In genomic region chr7:24819916-24820689, GRCh38 we compare ENCODE assay signal across 8 cellular contexts.
DNase-seq lines count a peak whose midpoint lies in the region; ATAC-seq, FAIRE-seq and TF ChIP-seq lines count a peak whose summit lies in the region.

No MANE protein-coding gene starts in this region.

- DNase-seq in NCI-H2081 treated with DMSO at 0.1 percent for 48 hours (lab: John Stamatoyannopoulos, UW) (peak; percentile 57), UCSD-AML1 (lab: John Stamatoyannopoulos, UW; ENCODE audit: unreplicated experiment) (peak; percentile 32), K562 (ENCODE audit: extremely low read depth in 1 of 4, low spot score in 3 of 4) (peak; percentile 83 to 94 (median 86)), iPS-NIHi7 (ENCODE audit: extremely low spot score) (peak; percentile 91)
- peak; percentile 82 for DNase-seq in stimulated activated CD4-positive, alpha-beta T cell treated with anti-CD3 and anti-CD28 coated beads, Interleukin-15, amount 100 ng/mL, for 24 hours

- peak overlapping the region; percentile 67 for H3K4me3 ChIP-seq in ACC112 (ENCODE audit: low read depth, low read length)
- H3K4me3 ChIP-seq in K562, result no peak overlapping the region

- H3K27ac ChIP-seq in ACC112 (ENCODE audit: low read depth, low read length) (peak overlapping the region; percentile 98), K562 (ENCODE audit: extremely low read depth, low read depth, low read length) (peak overlapping the region; percentile 80; the same call in 2 of the 3 replicates)

- H3K9ac ChIP-seq in K562 (ENCODE audit: insufficient read depth in 1 of 2, low read depth in 2 of 2, low read length in 2 of 2), result no peak overlapping the region

- TF ChIP-seq RAD21 in K562 (CRISPR knock-in tag; conservative IDR thresholded peaks at IDR 0.05 in 1 of 2, IDR thresholded peaks at IDR 0.05 in 1 of 2), result peak; percentile 94 to 97

- no peaks in the 10 kb centered on the region for H3K27me3 ChIP-seq in ACC112 (ENCODE audit: insufficient read depth, low read length)
- no peaks in the 10 kb centered on the region for H3K27me3 ChIP-seq in K562 (ENCODE audit: control insufficient read depth in 2 of 2, insufficient read depth in 2 of 2, low read length in 2 of 2)

- CTCF ChIA-PET in K562 (lab: Yijun Ruan, JAX; ENCODE audit: low intra/inter-chr PET ratio), result interaction anchor here (0.7 to 3.0 kb wide), 7 partner anchors 31 to 279 kb away, joined by 3 to 24 read pairs (median 5); partner anchors contain the start of gene OSBPL3

- WGBS in K562 (ENCODE audit: insufficient coverage, low coverage, missing lambda C conversion rate), result 10% methylated on average over 11 of the region's 11 CpGs

- no peak for TF ChIP-seq POLR2A in K562 (conservative IDR thresholded peaks at IDR 0.05)

- H2AFZ ChIP-seq in ACC112 (ENCODE audit: low read length, unreplicated experiment), result peak overlapping the region; percentile 77
- H2AFZ ChIP-seq in K562 (ENCODE audit: low read depth, low read length), result no peak overlapping the region

- no peaks in the 10 kb centered on the region for H3K9me1 ChIP-seq in K562 (ENCODE audit: control insufficient read depth, insufficient read depth, low read length)

- H3K79me2 ChIP-seq in ACC112 (ENCODE audit: control insufficient read depth, insufficient read depth, low read length, unreplicated experiment), result no peaks in the 10 kb centered on the region
- no peaks in the 10 kb centered on the region for H3K79me2 ChIP-seq in K562 (ENCODE audit: control insufficient read depth, insufficient read depth, low read length)

- H3K4me1 ChIP-seq in ACC112 (ENCODE audit: control insufficient read depth, insufficient read depth, low read length, unreplicated experiment) (peaks cover 23% of the 10 kb centered on the region), K562 (replicated peaks in 1 of 2; ENCODE audit: control insufficient read depth in 2 of 2, insufficient read depth in 2 of 2, low read length in 2 of 2) (peaks cover 9 to 22% of the 10 kb centered on the region in 2 experiments; a peak in 4 of 5 replicates)

- in situ Hi-C loops in K562 (cut with MboI), result loop anchor here (5.0 kb wide), 1 partner anchor 167 kb away; no protein-coding TSS in a partner anchor

- POLR2A ChIA-PET in K562 (lab: Yijun Ruan, JAX), result interaction anchor here (0.7 to 1.2 kb wide), 8 partner anchors 8 to 305 kb away, joined by 3 to 5 read pairs (median 3); partner anchors contain the start of gene CYCS

- peak; percentile 53 for ATAC-seq in GM18519 (IDR thresholded peaks at IDR 0.05; ENCODE audit: low FRiP score, unreplicated experiment)
- ATAC-seq in HG03045 (IDR thresholded peaks at IDR 0.05; ENCODE audit: unreplicated experiment), result peak; percentile 70
- ATAC-seq in K562, result peak; percentile 95

- peak overlapping the region; percentile 8; the same call in 1 of the 2 replicates for H3K4me2 ChIP-seq in K562 (ENCODE audit: insufficient read depth, low read length)

- H3K36me3 ChIP-seq in ACC112 (ENCODE audit: insufficient read depth, low read length) (no peaks in the 10 kb centered on the region; the same call in 1 of the 2 replicates), K562 (ENCODE audit: control insufficient read depth, insufficient read depth, low read length) (peaks cover 69% of the 10 kb centered on the region)

- H3K9me3 ChIP-seq in K562 (replicated peaks; ENCODE audit: control insufficient read depth, insufficient read depth, low read depth, low read length), result no peaks in the 10 kb centered on the region

- H4K20me1 ChIP-seq in K562 (replicated peaks; ENCODE audit: control insufficient read depth, insufficient read depth, low read length), result no peaks in the 10 kb centered on the region

- peak; percentile 88 to 92 (median 91) for TF ChIP-seq CTCF in K562 (IDR thresholded peaks at IDR 0.05 in 2 of 3, conservative IDR thresholded peaks at IDR 0.05 in 1 of 3; ENCODE audit: insufficient read depth in 2 of 3, low read depth in 1 of 3, low read length in 3 of 3)

- TF ChIP-seq EP300 in K562 (IDR thresholded peaks at IDR 0.05; ENCODE audit: low read length), result peak; percentile 17; the same call in 1 of the 2 replicates

- BruUV-seq in K562 (replicated peaks; lab: Mats Ljungman, UMichigan), result no TSS peak

- FAIRE-seq in K562 (lab: Jason Lieb, UNC), result peak; percentile 94

- intact Hi-C loops in K562 (cut with micrococcal nuclease), result loop anchor here (1.0 to 2.0 kb wide), 6 partner anchors 45 to 273 kb away; partner anchors contain the start of gene OSBPL3

TF ChIP-seq in K562, 482 proteins besides CTCF, POLR2A, EP300 and RAD21 (continues in another document):
- TF ChIP-seq FOSL1 (tag; conservative IDR thresholded peaks at IDR 0.05), result no peak
- no peak for TF ChIP-seq E2F8 (IDR thresholded peaks at IDR 0.05; ENCODE audit: low read depth, partially characterized antibody)
- no peak for TF ChIP-seq BCLAF1 (IDR thresholded peaks at IDR 0.05; ENCODE audit: borderline replicate concordance in 1 of 2, control insufficient read depth in 1 of 2, low read depth in 2 of 2, low read length in 1 of 2)
- TF ChIP-seq TFAM (CRISPR knock-in tag; conservative IDR thresholded peaks at IDR 0.05), result no peak
- no peak for TF ChIP-seq OTX1 (CRISPR knock-in tag; IDR thresholded peaks at IDR 0.05)

Comparison
In these comparisons a context has a peak if more than half of its experiments do, and no peak if none do; other contexts are left out.
1. DNase-seq: peak in every context shown above with its lines; median percentile 91 in iPS-NIHi7; 86 in K562; 82 in stimulated activated CD4-positive, alpha-beta T cell treated with anti-CD3 and anti-CD28 coated beads, Interleukin-15, amount 100 ng/mL, for 24 hours; 57 in NCI-H2081 treated with DMSO at 0.1 percent for 48 hours; 32 in UCSD-AML1.